In genomic region chr9:135803441-135803840, GRCh38 we compare ENCODE assay signal across 15 cellular contexts.
A peak's percentile ranks its signal among the peaks of the same experiment; 100 is the strongest.
DNase-seq lines count a peak whose midpoint lies in the region; ATAC-seq and TF ChIP-seq lines count a peak whose summit lies in the region.
"Had no signal": no experiment of that assay in that cellular context is flagged by ENCODE, and none has a peak within 500 bp of the region (broad histone marks: within the 10 kb centered on the region; RNA-seq: fewer than 3 reads in every experiment).

No MANE protein-coding gene starts in this region.

- peaks cover 3% of the 10 kb centered on the region; the same call in 1 of the 2 replicates for H3K36me3 ChIP-seq in WERI-Rb-1
- no peaks in the 10 kb centered on the region for H3K36me3 ChIP-seq in osteoblast (ENCODE audit: insufficient read depth, low read length)

- DNase-seq in Right ventricle myocardium superior (peak; percentile 6), cardiac septum (ENCODE audit: low spot score) (no peak), WERI-Rb-1 (no peak), chondrocyte (ENCODE audit: low spot score) (peak; percentile 85), osteoblast (ENCODE audit: insufficient read length, low spot score, missing footprints) (peak; percentile 47), NCI-H1694 (lab: John Stamatoyannopoulos, UW) (no peak), A172 (ENCODE audit: low spot score) (no peak)
- DNase-seq: AML-193; CD4-positive, alpha-beta T cell; DMS153; DMS79; GDM1; HCEC 1CT had no signal

- TF ChIP-seq CTCF in WERI-Rb-1 (IDR thresholded peaks at IDR 0.05; ENCODE audit: low read depth, low read length) (no peak), chondrocyte (IDR thresholded peaks at IDR 0.05) (no peak), osteoblast (IDR thresholded peaks at IDR 0.05; ENCODE audit: extremely low read depth, low read depth, low read length) (no peak)

- no peaks in the 10 kb centered on the region for H3K27me3 Mint-ChIP-seq in chondrocyte (ENCODE audit: low read depth)
- H3K27me3 Mint-ChIP-seq: CD4-positive, alpha-beta T cell had no signal

- H3K27me3 ChIP-seq in WERI-Rb-1 (ENCODE audit: insufficient read depth, low read depth, severe bottlenecking) (no peaks in the 10 kb centered on the region), osteoblast (ENCODE audit: insufficient read depth, low read length) (no peaks in the 10 kb centered on the region)

- no peaks in the 10 kb centered on the region for H3K79me2 ChIP-seq in osteoblast (ENCODE audit: insufficient read depth, low read length)

- H3K4me1 ChIP-seq in osteoblast (ENCODE audit: insufficient read depth, low read length) = peaks cover 8% of the 10 kb centered on the region
- H3K4me1 ChIP-seq: A549 had no signal

- peaks cover 5% of the 10 kb centered on the region for H3K9me3 Mint-ChIP-seq in chondrocyte (ENCODE audit: low read depth)
- H3K9me3 Mint-ChIP-seq: CD4-positive, alpha-beta T cell had no signal

- peaks cover 20% of the 10 kb centered on the region for H3K4me1 Mint-ChIP-seq in chondrocyte (ENCODE audit: low read depth)

- no peak overlapping the region for H3K4me3 Mint-ChIP-seq in chondrocyte (ENCODE audit: unreplicated experiment)
- H3K4me3 Mint-ChIP-seq: CD4-positive, alpha-beta T cell had no signal

- intact Hi-C loops in Right ventricle myocardium superior (cut with DNase I) = loop anchor here (10.0 kb wide), 1 partner anchor 131 kb away; no protein-coding TSS in a partner anchor
- intact Hi-C loops in cardiac septum (cut with DNase I) = no loop called here

- no peak for ATAC-seq in Right ventricle myocardium superior (ENCODE audit: poor library complexity)

- no peak overlapping the region for H3K4me2 ChIP-seq in osteoblast (ENCODE audit: insufficient read depth, low read length)
- H3K4me2 ChIP-seq: A549 had no signal

- H3K27ac ChIP-seq in WERI-Rb-1 = peak overlapping the region; percentile 28
- no peak overlapping the region for H3K27ac ChIP-seq in osteoblast (ENCODE audit: low read depth, low read length)
- H3K27ac ChIP-seq: A549, C4-2B had no signal

- no peak overlapping the region for H3K27ac Mint-ChIP-seq in chondrocyte (ENCODE audit: unreplicated experiment)
- H3K27ac Mint-ChIP-seq: CD4-positive, alpha-beta T cell had no signal

- H3K36me3 Mint-ChIP-seq in chondrocyte (ENCODE audit: low read depth) = peaks cover 6% of the 10 kb centered on the region

- H3K9me3 ChIP-seq in WERI-Rb-1 (ENCODE audit: severe bottlenecking) = peaks cover 3% of the 10 kb centered on the region
- no peaks in the 10 kb centered on the region for H3K9me3 ChIP-seq in osteoblast (ENCODE audit: low read depth, low read length)
- H3K9me3 ChIP-seq: A549 had no signal

- H2AFZ ChIP-seq in osteoblast (ENCODE audit: low read length) = no peak overlapping the region

- H4K20me1 ChIP-seq in osteoblast (ENCODE audit: insufficient read depth, low read length) = peaks cover 11% of the 10 kb centered on the region

- no peak overlapping the region for H3K4me3 ChIP-seq in WERI-Rb-1 (ENCODE audit: low read depth, low read length)
- no peak overlapping the region for H3K4me3 ChIP-seq in osteoblast (ENCODE audit: insufficient read depth, low read length)
- H3K4me3 ChIP-seq: A549 had no signal

Comparison
In these comparisons a context has a peak if more than half of its experiments do, and no peak if none do; other contexts are left out.
1. DNase-seq: peak in Right ventricle myocardium superior (single experiment), chondrocyte (single experiment) and osteoblast (single experiment); none in cardiac septum (single experiment), WERI-Rb-1 (single experiment), NCI-H1694 (single experiment) and A172 (single experiment).